In the genomic region with DNA sequence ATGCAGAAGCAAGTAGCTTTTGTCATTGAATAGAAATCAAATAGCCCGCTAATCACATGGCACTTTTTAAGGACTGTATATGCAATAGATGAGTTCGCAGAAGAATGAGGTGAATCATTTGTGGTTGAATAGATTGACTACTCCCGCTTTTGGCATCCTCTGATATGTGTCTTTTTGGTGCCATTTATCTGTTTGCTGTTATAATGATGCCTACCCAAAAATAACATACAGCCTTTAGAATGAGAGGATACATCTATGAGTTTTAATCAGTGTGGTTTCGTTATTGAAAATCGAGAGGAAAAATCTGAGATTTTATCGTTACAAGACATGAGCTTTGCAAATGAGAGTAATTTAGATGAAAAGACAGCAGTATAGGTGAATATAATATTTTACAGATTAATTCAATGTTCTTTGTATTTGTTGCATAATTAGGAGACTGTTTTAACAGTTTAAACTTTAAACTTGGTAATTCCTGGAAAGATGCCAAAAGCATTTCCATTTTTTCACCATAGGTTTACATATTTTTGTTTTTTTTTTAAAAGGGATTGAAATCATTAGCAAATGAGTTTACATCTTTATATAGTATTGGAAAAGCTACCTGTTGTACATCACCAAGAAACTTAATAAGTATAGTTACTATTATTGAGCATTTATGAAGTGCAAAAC, we compare ENCODE assay signal across 8 cellular contexts. TPM values are rescaled to one million over a fixed set of nuclear protein-coding genes. Genes with fewer than 3 reads are reported as not detected.
DNase-seq lines count a peak whose midpoint lies in the region; ATAC-seq and TF ChIP-seq lines count a peak whose summit lies in the region.

No MANE protein-coding gene starts in this region.

- intact Hi-C loops in activated CD4-positive, alpha-beta T cell treated with anti-CD3 and anti-CD28 coated beads, Interleukin-2, amount 10 ng/mL, durations not matched to agents 24 days and 14 days (cut with micrococcal nuclease), result loop anchor here (1.0 to 10.0 kb wide), 7 partner anchors 67 to 311 kb away; partner anchors contain the start of gene PSMA1

- no peaks in the 10 kb centered on the region for H3K9me3 Mint-ChIP-seq in activated CD4-positive, alpha-beta T cell treated with anti-CD3 and anti-CD28 coated beads, Interleukin-2, amount 10 ng/mL, durations not matched to agents 24 days and 14 days

- peak overlapping the region; percentile 94 for H3K27ac Mint-ChIP-seq in activated CD4-positive, alpha-beta T cell treated with anti-CD3 and anti-CD28 coated beads, Interleukin-2, amount 10 ng/mL, durations not matched to agents 24 days and 14 days

- ATAC-seq in GM18502 (IDR thresholded peaks at IDR 0.05; ENCODE audit: poor library complexity, unreplicated experiment), result no peak
- no peak for ATAC-seq in HG02973 (IDR thresholded peaks at IDR 0.05; ENCODE audit: unreplicated experiment)

- H3K27ac ChIP-seq in neutrophil, result peak overlapping the region; percentile 95

- H3K4me1 ChIP-seq in endocrine pancreas (ENCODE audit: control insufficient read depth, insufficient read depth, low read length) (peaks cover 11% of the 10 kb centered on the region), neutrophil (ENCODE audit: control insufficient read depth in 1 of 2, insufficient read depth in 1 of 2, low read depth in 1 of 2, low read length in 1 of 2) (peaks cover 33 to 36% of the 10 kb centered on the region in 2 experiments)

- peaks cover 53% of the 10 kb centered on the region for H3K36me3 Mint-ChIP-seq in activated CD4-positive, alpha-beta T cell treated with anti-CD3 and anti-CD28 coated beads, Interleukin-2, amount 10 ng/mL, durations not matched to agents 24 days and 14 days (ENCODE audit: low read depth)

- H3K36me3 ChIP-seq in endocrine pancreas (ENCODE audit: control insufficient read depth, insufficient read depth, low read length), result no peaks in the 10 kb centered on the region
- H3K36me3 ChIP-seq in neutrophil, result no peaks in the 10 kb centered on the region

- no peak for TF ChIP-seq CTCF in neutrophil (IDR thresholded peaks at IDR 0.05)

- DNase-seq in activated CD4-positive, alpha-beta T cell treated with anti-CD3 and anti-CD28 coated beads, Interleukin-2, amount 10 ng/mL, durations not matched to agents 24 days and 14 days, result peak; percentile 67
- no peak for DNase-seq in activated CD4-positive, alpha-beta T cell treated with anti-CD3 and anti-CD28 coated beads, Interleukin-2, amount 50 U/mL, for 48 hours
- DNase-seq in RPMI8226, result peak; percentile 23
- DNase-seq in COR-L47 (lab: John Stamatoyannopoulos, UW), result no peak

- no peaks in the 10 kb centered on the region for H3K27me3 ChIP-seq in endocrine pancreas (ENCODE audit: control insufficient read depth, insufficient read depth, low read length)
- no peaks in the 10 kb centered on the region for H3K27me3 ChIP-seq in neutrophil

- H3K4me3 Mint-ChIP-seq in activated CD4-positive, alpha-beta T cell treated with anti-CD3 and anti-CD28 coated beads, Interleukin-2, amount 10 ng/mL, durations not matched to agents 24 days and 14 days, result peak overlapping the region; percentile 83

- H3K27me3 Mint-ChIP-seq in activated CD4-positive, alpha-beta T cell treated with anti-CD3 and anti-CD28 coated beads, Interleukin-2, amount 10 ng/mL, durations not matched to agents 24 days and 14 days, result no peaks in the 10 kb centered on the region

- peaks cover 36% of the 10 kb centered on the region for H3K4me1 Mint-ChIP-seq in activated CD4-positive, alpha-beta T cell treated with anti-CD3 and anti-CD28 coated beads, Interleukin-2, amount 10 ng/mL, durations not matched to agents 24 days and 14 days

- H3K4me3 ChIP-seq in endocrine pancreas (ENCODE audit: control insufficient read depth, insufficient read depth, low read length) (peak overlapping the region; percentile 100), neutrophil (ENCODE audit: low read depth in 1 of 2, low read length in 1 of 2) (peak overlapping the region; percentile 91 to 97)

- peak overlapping the region; percentile 80 for H3K9ac ChIP-seq in endocrine pancreas (ENCODE audit: control insufficient read depth, insufficient read depth, low read length)

- H3K9me3 ChIP-seq in endocrine pancreas (ENCODE audit: control insufficient read depth, low read length) (no peaks in the 10 kb centered on the region), neutrophil (no peaks in the 10 kb centered on the region)

RNA-seq across cellular contexts. Expression of gene PDE3B, which starts 1.8 kb away (rescaled TPM):
- total RNA-seq in activated CD4-positive, alpha-beta T cell treated with anti-CD3 and anti-CD28 coated beads, Interleukin-2, amount 10 ng/mL, durations not matched to agents 24 days and 14 days, result 49.3 and 52.8 TPM in 2 replicates

Comparison
In these comparisons a context has a peak if more than half of its experiments do, and no peak if none do; other contexts are left out.
1. DNase-seq: peak in activated CD4-positive, alpha-beta T cell treated with anti-CD3 and anti-CD28 coated beads, Interleukin-2, amount 10 ng/mL, durations not matched to agents 24 days and 14 days (single experiment) and RPMI8226 (single experiment); none in activated CD4-positive, alpha-beta T cell treated with anti-CD3 and anti-CD28 coated beads, Interleukin-2, amount 50 U/mL, for 48 hours (0 of 2) and COR-L47 (single experiment).